ENCODE assay signal across 25 cellular contexts in the genomic region with DNA sequence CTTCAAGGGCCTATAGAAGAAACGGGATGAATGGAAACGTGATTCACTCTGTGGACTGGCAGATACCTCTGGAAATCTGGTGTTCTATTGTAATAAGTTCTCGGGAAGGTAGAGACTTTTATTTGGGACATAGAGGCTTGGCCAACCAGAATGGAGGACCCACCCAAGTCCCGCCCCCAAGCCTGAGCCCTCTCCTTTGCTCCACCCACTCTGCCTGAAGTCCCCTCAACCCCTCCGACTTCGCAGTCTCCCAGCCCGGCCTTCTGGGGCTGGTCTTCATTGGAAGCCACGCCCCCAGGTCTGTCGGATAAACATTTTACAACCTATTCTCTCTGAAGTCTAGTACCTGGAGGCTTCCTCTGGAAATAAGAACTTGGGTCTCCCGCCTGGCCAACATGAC.
"Had no signal": no experiment of that assay in that cellular context is flagged by ENCODE, and none has a peak within 500 bp of the region (broad histone marks: within the 10 kb centered on the region; RNA-seq: fewer than 3 reads in every experiment).

No MANE protein-coding gene starts in this region.

- H3K4me3 Mint-ChIP-seq: activated B cell treated with CpG ODN at 0.5 μM for 24 hours; activated CD4-positive, alpha-beta T cell treated with anti-CD3 and anti-CD28 coated beads, Interleukin-2, amount 10 ng/mL, durations not matched to agents 24 days and 14 days; activated CD8-positive, alpha-beta memory T cell treated with anti-CD3 and anti-CD28 coated beads, Interleukin-2, amount 10 ng/mL, durations not matched to agents 7 days and 5 days; activated naive CD4-positive, alpha-beta T cell treated with anti-CD3 and anti-CD28 coated beads for 36 hours; activated naive CD8-positive, alpha-beta T cell; activated T-cell treated with anti-CD3 and anti-CD28 coated beads, Interleukin-2, amount 50 U/mL, for 24 hours; activated T-helper 1 cell treated with anti-CD3 and anti-CD28 coated beads, Interleukin-12 subunit alpha, Interleukin-12 subunit beta, Interleukin-2, Interleukin-4 antibody, amounts not matched to agents 30 ng/mL and 10 ng/mL and 1 ng/mL, durations not matched to agents 14 hours and 24 hours and 36 hours; brain; central memory CD8-positive, alpha-beta T cell; T-helper 1 cell treated with Interleukin-12 subunit alpha and Interleukin-12 subunit beta and Interleukin-4 antibody, amounts not matched to agents 30 μg/mL and 1 μg/mL, for 36 hours had no signal

- H3K27ac ChIP-seq: Peyer's patch, RWPE1, SJCRH30 had no signal

- ATAC-seq: activated CD8-positive, alpha-beta memory T cell treated with anti-CD3 and anti-CD28 coated beads, Interleukin-2, amount 10 ng/mL, durations not matched to agents 7 days and 5 days had no signal

- DNase-seq: activated B cell treated with CpG ODN at 0.5 μM for 24 hours; activated CD4-positive, alpha-beta T cell treated with anti-CD3 and anti-CD28 coated beads for 1 hour; activated CD4-positive, alpha-beta T cell treated with anti-CD3 and anti-CD28 coated beads, Interleukin-2, amount 10 ng/mL, durations not matched to agents 24 days and 14 days; activated CD4-positive, alpha-beta T cell treated with anti-CD3 and anti-CD28 coated beads, Interleukin-2, amount 50 U/mL, for 48 hours; activated CD8-positive, alpha-beta memory T cell treated with anti-CD3 and anti-CD28 coated beads, Interleukin-2, amount 10 ng/mL, durations not matched to agents 7 days and 5 days; activated effector memory CD4-positive, alpha-beta T cell treated with anti-CD3 and anti-CD28 coated beads, Interleukin-2, amount 50 U/mL, for 16 hours; activated naive CD4-positive, alpha-beta T cell treated with anti-CD3 and anti-CD28 coated beads for 36 hours; activated T-cell treated with anti-CD3 and anti-CD28 coated beads, Interleukin-2, amount 50 U/mL, for 24 hours; amygdala; Kasumi-1; NCI-H1092; NCI-H1417; NCI-H1930; NCI-H2171; NCI-H226; NCI-H774; Peyer's patch; Right ventricle myocardium superior; SJCRH30 had no signal

- H3K4me1 Mint-ChIP-seq: activated B cell treated with CpG ODN at 0.5 μM for 24 hours, brain had no signal

- H3K36me3 Mint-ChIP-seq: activated naive CD8-positive, alpha-beta T cell had no signal

- H3K9me3 Mint-ChIP-seq: activated B cell treated with CpG ODN at 0.5 μM for 24 hours; activated CD4-positive, alpha-beta T cell treated with anti-CD3 and anti-CD28 coated beads, Interleukin-2, amount 10 ng/mL, durations not matched to agents 24 days and 14 days; activated naive CD4-positive, alpha-beta T cell treated with anti-CD3 and anti-CD28 coated beads for 36 hours; activated T-cell treated with anti-CD3 and anti-CD28 coated beads, Interleukin-2, amount 50 U/mL, for 24 hours; activated T-helper 1 cell treated with anti-CD3 and anti-CD28 coated beads, Interleukin-12 subunit alpha, Interleukin-12 subunit beta, Interleukin-2, Interleukin-4 antibody, amounts not matched to agents 30 ng/mL and 10 ng/mL and 1 ng/mL, durations not matched to agents 14 hours and 24 hours and 36 hours; brain; central memory CD8-positive, alpha-beta T cell; T-helper 1 cell treated with Interleukin-12 subunit alpha and Interleukin-12 subunit beta and Interleukin-4 antibody, amounts not matched to agents 30 μg/mL and 1 μg/mL, for 36 hours had no signal

- H3K9me3 ChIP-seq: Peyer's patch, SJCRH30 had no signal

- H3K27me3 Mint-ChIP-seq: activated B cell treated with CpG ODN at 0.5 μM for 24 hours; activated CD4-positive, alpha-beta T cell treated with anti-CD3 and anti-CD28 coated beads, Interleukin-2, amount 10 ng/mL, durations not matched to agents 24 days and 14 days; activated CD8-positive, alpha-beta memory T cell treated with anti-CD3 and anti-CD28 coated beads, Interleukin-2, amount 10 ng/mL, durations not matched to agents 7 days and 5 days; activated naive CD8-positive, alpha-beta T cell; activated T-cell treated with anti-CD3 and anti-CD28 coated beads, Interleukin-2, amount 50 U/mL, for 24 hours; brain; central memory CD8-positive, alpha-beta T cell had no signal

- H3K27ac Mint-ChIP-seq: activated B cell treated with CpG ODN at 0.5 μM for 24 hours; activated CD4-positive, alpha-beta T cell treated with anti-CD3 and anti-CD28 coated beads, Interleukin-2, amount 10 ng/mL, durations not matched to agents 24 days and 14 days; activated CD8-positive, alpha-beta memory T cell treated with anti-CD3 and anti-CD28 coated beads, Interleukin-2, amount 10 ng/mL, durations not matched to agents 7 days and 5 days; activated naive CD4-positive, alpha-beta T cell treated with anti-CD3 and anti-CD28 coated beads for 36 hours; activated naive CD8-positive, alpha-beta T cell; activated T-cell treated with anti-CD3 and anti-CD28 coated beads, Interleukin-2, amount 50 U/mL, for 24 hours; activated T-helper 1 cell treated with anti-CD3 and anti-CD28 coated beads, Interleukin-12 subunit alpha, Interleukin-12 subunit beta, Interleukin-2, Interleukin-4 antibody, amounts not matched to agents 30 ng/mL and 10 ng/mL and 1 ng/mL, durations not matched to agents 14 hours and 24 hours and 36 hours; brain; T-helper 1 cell treated with Interleukin-12 subunit alpha and Interleukin-12 subunit beta and Interleukin-4 antibody, amounts not matched to agents 30 μg/mL and 1 μg/mL, for 36 hours had no signal

- H3K27me3 ChIP-seq: Peyer's patch, SJCRH30 had no signal

- H3K4me3 ChIP-seq: Peyer's patch, SJCRH30 had no signal

- H3K4me1 ChIP-seq: Peyer's patch, SJCRH30 had no signal
